8 cellular contexts compared by ENCODE assay signal in genomic region chr11:37946155-37946766, GRCh38.
DNase-seq lines count a peak whose midpoint lies in the region; ATAC-seq and TF ChIP-seq lines count a peak whose summit lies in the region.

No MANE protein-coding gene starts in this region.

- H3K9me3 ChIP-seq in MM.1S (replicated peaks; ENCODE audit: insufficient read depth, low read length) = no peaks in the 10 kb centered on the region
- H3K9me3 ChIP-seq in WERI-Rb-1 (ENCODE audit: severe bottlenecking) = peaks cover 2% of the 10 kb centered on the region
- H3K9me3 ChIP-seq in ascending aorta = peaks cover 6 to 14% of the 10 kb centered on the region in 2 donors

- H3K9ac ChIP-seq in MM.1S (ENCODE audit: low read length) = no peak overlapping the region

- no peak overlapping the region for H3K4me2 ChIP-seq in MM.1S (ENCODE audit: low read depth, low read length)

- TF ChIP-seq CTCF in MM.1S (IDR thresholded peaks at IDR 0.05; ENCODE audit: low read length) (peak; percentile 84), WERI-Rb-1 (IDR thresholded peaks at IDR 0.05; ENCODE audit: low read depth, low read length) (peak; percentile 65), ascending aorta (IDR thresholded peaks at IDR 0.05) (peak in 1 of 3 experiments; percentile 33)

- no peak overlapping the region for H3K27ac ChIP-seq in MM.1S (ENCODE audit: low read length)
- no peak overlapping the region for H3K27ac ChIP-seq in WERI-Rb-1
- H3K27ac ChIP-seq in ascending aorta = no peak overlapping the region

- H3F3A ChIP-seq in MM.1S (ENCODE audit: insufficient read depth, low read length) = no peaks in the 10 kb centered on the region

- no peaks in the 10 kb centered on the region for H4K20me1 ChIP-seq in MM.1S (ENCODE audit: insufficient read depth, low read length)

- intact Hi-C loops in ascending aorta (cut with DNase I) = no loop called here

- no peaks in the 10 kb centered on the region for H3K4me1 ChIP-seq in MM.1S (ENCODE audit: low read length)
- H3K4me1 ChIP-seq in ascending aorta = no peaks in the 10 kb centered on the region

- H3K79me2 ChIP-seq in MM.1S (ENCODE audit: low read length) = no peaks in the 10 kb centered on the region

- no peak overlapping the region for H3K4me3 ChIP-seq in MM.1S (ENCODE audit: low read length)
- no peak overlapping the region for H3K4me3 ChIP-seq in WERI-Rb-1 (ENCODE audit: low read depth, low read length)
- H3K4me3 ChIP-seq in ascending aorta = no peak overlapping the region

- H2AFZ ChIP-seq in MM.1S (ENCODE audit: low read length) = 0 out of 2 replicates have a peak overlapping the region, but pooled peaks have one; percentile 28

- ATAC-seq in GM21526 (IDR thresholded peaks at IDR 0.05; ENCODE audit: low FRiP score, unreplicated experiment) = peak; percentile 68
- ATAC-seq in HG03139 (IDR thresholded peaks at IDR 0.05; ENCODE audit: unreplicated experiment) = no peak

- H3K36me3 ChIP-seq in MM.1S (replicated peaks; ENCODE audit: insufficient read depth, low read length) = no peaks in the 10 kb centered on the region
- no peaks in the 10 kb centered on the region for H3K36me3 ChIP-seq in WERI-Rb-1
- no peaks in the 10 kb centered on the region for H3K36me3 ChIP-seq in ascending aorta

- H3K9me2 ChIP-seq in MM.1S (replicated peaks; ENCODE audit: insufficient read depth, low read length) = no peaks in the 10 kb centered on the region

- H3K27me3 ChIP-seq in MM.1S (replicated peaks; ENCODE audit: insufficient read depth, low read length) (no peaks in the 10 kb centered on the region), WERI-Rb-1 (ENCODE audit: insufficient read depth, low read depth, severe bottlenecking) (no peaks in the 10 kb centered on the region), ascending aorta (no peaks in the 10 kb centered on the region)

- peak; percentile 46 for DNase-seq in EH (ENCODE audit: low read depth)
- peak; percentile 69 for DNase-seq in MM.1S
- DNase-seq in WERI-Rb-1 = peak; percentile 36
- peak; percentile 54 for DNase-seq in kidney tubule cell (ENCODE audit: low spot score)
- DNase-seq in ascending aorta (ENCODE audit: low spot score in 2 of 2) = no peak
- DNase-seq in effector CD8-positive, alpha-beta T cell (lab: John Stamatoyannopoulos, UW) = no peak

Comparison
In these comparisons a context has a peak if more than half of its experiments do, and no peak if none do; other contexts are left out.
1. DNase-seq: peak in EH (single experiment), MM.1S (single experiment), WERI-Rb-1 (single experiment) and kidney tubule cell (single experiment); none in ascending aorta (0 of 2) and effector CD8-positive, alpha-beta T cell (single experiment).